20 cellular contexts compared by ENCODE assay signal in genomic region chr22:17804331-17805080, GRCh38. TPM values are rescaled to one million over a fixed set of nuclear protein-coding genes. Genes with fewer than 3 reads are reported as not detected.
DNase-seq lines count a peak whose midpoint lies in the region; ATAC-seq and TF ChIP-seq lines count a peak whose summit lies in the region.
"Had no signal": no experiment of that assay in that cellular context is flagged by ENCODE, and none has a peak within 500 bp of the region (broad histone marks: within the 10 kb centered on the region; RNA-seq: fewer than 3 reads in every experiment).

No MANE protein-coding gene starts in this region.

- H3K27ac ChIP-seq in H9 (ENCODE audit: insufficient read length, low read depth, low read length) (no peak overlapping the region), neuronal stem cell (replicated peaks; ENCODE audit: low read length) (no peak overlapping the region), Peyer's patch (no peak overlapping the region)
- H3K27ac ChIP-seq: C4-2B, PC-9, SK-N-MC had no signal

- H3K9me3 Mint-ChIP-seq in H9 (no peaks in the 10 kb centered on the region), WTC11 (no peaks in the 10 kb centered on the region)
- H3K9me3 Mint-ChIP-seq: HFFc6 had no signal

- H2BK20ac ChIP-seq in H9 (ENCODE audit: low read depth, low read length, poor library complexity, severe bottlenecking) = no peak overlapping the region

- H4K91ac ChIP-seq in H9 (ENCODE audit: insufficient read length, low read depth, low read length) = no peak overlapping the region
- H4K91ac ChIP-seq in neuronal stem cell (ENCODE audit: low read depth, low read length, poor library complexity) = no peak overlapping the region

- H2BK5ac ChIP-seq in H9 (ENCODE audit: insufficient read length, low read length) = no peak overlapping the region
- no peak overlapping the region for H2BK5ac ChIP-seq in neuronal stem cell (ENCODE audit: low read length)

- H3K4me3 ChIP-seq in neuronal stem cell (ENCODE audit: low read length in 2 of 2) = no peak overlapping the region
- H3K4me3 ChIP-seq in Peyer's patch = no peak overlapping the region
- H3K4me3 ChIP-seq: PC-9, SK-N-MC had no signal

- H3K14ac ChIP-seq in H9 (ENCODE audit: insufficient read depth, low read length) (no peak overlapping the region; the same call in 1 of the 2 replicates), neuronal stem cell (ENCODE audit: low read length) (no peak overlapping the region)

- H3K18ac ChIP-seq in H9 (ENCODE audit: insufficient read length, low read depth, low read length) (no peak overlapping the region), neuronal stem cell (ENCODE audit: low read length) (peak overlapping the region; percentile 50)

- H4K20me1 ChIP-seq in H9 (ENCODE audit: control insufficient read depth, insufficient read depth, insufficient read length) = no peaks in the 10 kb centered on the region

- DNase-seq in H9 (no peak), WTC11 (ENCODE audit: low spot score) (no peak), islet precursor cell (peak; percentile 79), neuronal stem cell (ENCODE audit: low spot score) (no peak), NCI-H1417 treated with DMSO at 0.1 percent for 48 hours (lab: John Stamatoyannopoulos, UW) (no peak), SHP77 (lab: John Stamatoyannopoulos, UW) (no peak), Peyer's patch (no peak)
- no peak for DNase-seq in activated T-cell treated with anti-CD3 and anti-CD28 coated beads, Interleukin-2, amount 50 U/mL, for 48 hours
- DNase-seq: DMS 273 treated with DMSO at 0.1 percent for 48 hours, HFFc6, IMR-90, Kasumi-1, NCI-H1105 treated with DMSO at 0.1 percent for 48 hours, NCI-H2029, NCI-H510A treated with DMSO at 0.1 percent for 48 hours, NCI-H82, PC-9 had no signal

- peak overlapping the region in 2 of 3 experiments; percentile 17 to 41; a peak in 4 of 7 replicates for H3K27ac Mint-ChIP-seq in H9
- H3K27ac Mint-ChIP-seq in WTC11 = peak overlapping the region; percentile 63
- H3K27ac Mint-ChIP-seq: HFFc6 had no signal

- H3K4ac ChIP-seq in H9 (ENCODE audit: low read depth, low read length) (no peak overlapping the region), neuronal stem cell (ENCODE audit: low read length) (no peak overlapping the region)

- H2AK5ac ChIP-seq in H9 (ENCODE audit: insufficient read length, low read length) (no peak overlapping the region), neuronal stem cell (ENCODE audit: low read depth, low read length) (no peak overlapping the region)

- H3K9me3 ChIP-seq in H9 (ENCODE audit: control insufficient read depth, low read depth, low read length) (no peaks in the 10 kb centered on the region), neuronal stem cell (replicated peaks in 1 of 2; ENCODE audit: control insufficient read depth in 2 of 2, insufficient read depth in 1 of 2, low read depth in 1 of 2, low read length in 2 of 2) (no peaks in the 10 kb centered on the region), Peyer's patch (no peaks in the 10 kb centered on the region)

- H3K4me3 Mint-ChIP-seq in H9 (no peak overlapping the region), WTC11 (no peak overlapping the region)
- H3K4me3 Mint-ChIP-seq: HFFc6 had no signal

- H3K27me3 ChIP-seq in H9 (ENCODE audit: insufficient read depth, low read length) (no peaks in the 10 kb centered on the region), neuronal stem cell (ENCODE audit: control insufficient read depth in 3 of 3, insufficient read depth in 3 of 3, low read depth in 1 of 3, low read length in 3 of 3) (no peaks in the 10 kb centered on the region), Peyer's patch (no peaks in the 10 kb centered on the region)

- H2BK12ac ChIP-seq in H9 (ENCODE audit: insufficient read length, low read depth, low read length) (no peak overlapping the region), neuronal stem cell (ENCODE audit: low read length) (no peak overlapping the region)

- H4K5ac ChIP-seq in H9 (ENCODE audit: insufficient read length, low read depth, low read length) = no peak overlapping the region

- TF ChIP-seq POLR2A in Peyer's patch (IDR thresholded peaks at IDR 0.05) = no peak

- no peak overlapping the region for H2AFZ ChIP-seq in H9 (ENCODE audit: low read length)
- H2AFZ ChIP-seq in neuronal stem cell (ENCODE audit: low read length) = no peak overlapping the region
- H2AFZ ChIP-seq: PC-9 had no signal

- no peaks in the 10 kb centered on the region for H3K79me2 ChIP-seq in H9 (ENCODE audit: insufficient read depth, low read length)

- peak; percentile 50 for ATAC-seq in WTC11
- ATAC-seq: Right ventricle myocardium inferior had no signal

- no peaks in the 10 kb centered on the region for H3K4me1 ChIP-seq in H9 (ENCODE audit: insufficient read depth, low read length)
- peaks cover 0 to 7% of the 10 kb centered on the region in 2 donors for H3K4me1 ChIP-seq in neuronal stem cell (ENCODE audit: control insufficient read depth in 2 of 2, insufficient read depth in 1 of 2, low read depth in 1 of 2, low read length in 2 of 2)
- peaks cover 0 to 7% (median 0%) of the 10 kb centered on the region in 4 donors for H3K4me1 ChIP-seq in Peyer's patch

- no CpG with 5 or more reads among the region's 22 CpGs for WGBS in H9 (ENCODE audit: extremely low coverage, insufficient read length, low lambda C conversion rate)
- no CpG with 5 or more reads among the region's 22 CpGs for WGBS in neuronal stem cell (ENCODE audit: extremely low coverage in 2 of 2, insufficient read length in 2 of 2, insufficient replicate concordance in 1 of 2), 2 donors

- H3K27me3 Mint-ChIP-seq in H9 (ENCODE audit: low read depth) = no peaks in the 10 kb centered on the region
- H3K27me3 Mint-ChIP-seq in WTC11 (ENCODE audit: low read depth) = no peaks in the 10 kb centered on the region

- H3K9ac ChIP-seq in H9 (ENCODE audit: extremely low read depth, insufficient read length, low read length) (no peak overlapping the region), neuronal stem cell (ENCODE audit: low read depth, low read length, poor library complexity) (no peak overlapping the region)

- H3K36me3 ChIP-seq in neuronal stem cell (replicated peaks in 1 of 2; ENCODE audit: control insufficient read depth in 2 of 2, insufficient read depth in 2 of 2, low read length in 2 of 2) (peaks cover 19 to 34% of the 10 kb centered on the region in 2 donors), Peyer's patch (peaks cover 0 to 50% (median 0%) of the 10 kb centered on the region in 3 donors)

- H2BK120ac ChIP-seq in H9 (ENCODE audit: low read depth, low read length, poor library complexity, severe bottlenecking) (no peak overlapping the region), neuronal stem cell (ENCODE audit: low read depth, low read length) (no peak overlapping the region)

- no peaks in the 10 kb centered on the region for H3K23me2 ChIP-seq in H9 (ENCODE audit: insufficient read length, low read depth, low read length, poor library complexity, severe bottlenecking)

- peaks cover 9 to 32% (median 26%) of the 10 kb centered on the region in 3 experiments; a peak in 6 of 7 replicates for H3K36me3 Mint-ChIP-seq in H9 (ENCODE audit: insufficient read depth in 1 of 3, low read depth in 3 of 3)
- H3K36me3 Mint-ChIP-seq in WTC11 = peaks cover 9% of the 10 kb centered on the region

- H3K79me1 ChIP-seq in H9 (ENCODE audit: insufficient read depth, low read depth, low read length, poor library complexity, severe bottlenecking) (no peaks in the 10 kb centered on the region), neuronal stem cell (ENCODE audit: low read depth, low read length) (no peaks in the 10 kb centered on the region)

- POLR2A ChIA-PET in WTC11 (lab: Charles Lee) = interaction anchor here (0.5 kb wide), 1 partner anchor 125 kb away, joined by 3 read pairs; no protein-coding TSS in a partner anchor

- peaks cover 5 to 11% of the 10 kb centered on the region in 2 experiments; a peak in 3 of 4 replicates for H3K4me1 Mint-ChIP-seq in H9
- H3K4me1 Mint-ChIP-seq in WTC11 = peaks cover 16% of the 10 kb centered on the region

- CTCF ChIA-PET in WTC11 (lab: Charles Lee) = interaction anchor here (0.7 to 2.4 kb wide), 2 partner anchors 16 to 64 kb away, joined by 4 to 8 read pairs; no protein-coding TSS in a partner anchor

- TF ChIP-seq CTCF in H9 (conservative IDR thresholded peaks at IDR 0.05) = no peak
- TF ChIP-seq CTCF in WTC11 (IDR thresholded peaks at IDR 0.05) = no peak
- no peak for TF ChIP-seq CTCF in Peyer's patch (IDR thresholded peaks at IDR 0.05)

- H2BK15ac ChIP-seq in H9 (ENCODE audit: low read depth, low read length) (no peak overlapping the region), neuronal stem cell (ENCODE audit: low read length) (no peak overlapping the region)

- no peak overlapping the region for H3T11ph ChIP-seq in H9 (ENCODE audit: low read length)

- H3K23ac ChIP-seq in H9 (ENCODE audit: insufficient read length, low read depth, low read length) = no peak overlapping the region
- H3K23ac ChIP-seq in neuronal stem cell (ENCODE audit: low read depth, low read length, poor library complexity) = no peak overlapping the region

- no peak overlapping the region for H3K56ac ChIP-seq in H9 (ENCODE audit: insufficient read length, low read depth, low read length)

- no peak overlapping the region for H4K8ac ChIP-seq in H9 (replicated peaks; ENCODE audit: insufficient read length, low read depth, low read length)
- H4K8ac ChIP-seq in neuronal stem cell (ENCODE audit: low read depth, low read length) = no peak overlapping the region

- H3K4me2 ChIP-seq in H9 (ENCODE audit: insufficient read depth, insufficient read length, low read length) = no peak overlapping the region
- H3K4me2 ChIP-seq in neuronal stem cell (ENCODE audit: insufficient read depth, low read length, poor library complexity, severe bottlenecking) = no peak overlapping the region
- H3K4me2 ChIP-seq: PC-9 had no signal

TF ChIP-seq in WTC11, 78 proteins besides CTCF, POLR2A, EP300 and RAD21 (continues in another document):
- TF ChIP-seq TP53 (CRISPR knock-in tag; IDR thresholded peaks at IDR 0.05) = no peak
- no peak for TF ChIP-seq CREM (CRISPR knock-in tag; IDR thresholded peaks at IDR 0.05)
- no peak for TF ChIP-seq ZNF232 (CRISPR knock-in tag; IDR thresholded peaks at IDR 0.05)
- TF ChIP-seq PRRX2 (CRISPR knock-in tag; IDR thresholded peaks at IDR 0.05) = no peak
- TF ChIP-seq SMAD3 (CRISPR knock-in tag; IDR thresholded peaks at IDR 0.05; ENCODE audit: borderline replicate concordance) = no peak
- no peak for TF ChIP-seq RELA (CRISPR knock-in tag; IDR thresholded peaks at IDR 0.05; ENCODE audit: borderline replicate concordance)
- TF ChIP-seq, protein P1, sequence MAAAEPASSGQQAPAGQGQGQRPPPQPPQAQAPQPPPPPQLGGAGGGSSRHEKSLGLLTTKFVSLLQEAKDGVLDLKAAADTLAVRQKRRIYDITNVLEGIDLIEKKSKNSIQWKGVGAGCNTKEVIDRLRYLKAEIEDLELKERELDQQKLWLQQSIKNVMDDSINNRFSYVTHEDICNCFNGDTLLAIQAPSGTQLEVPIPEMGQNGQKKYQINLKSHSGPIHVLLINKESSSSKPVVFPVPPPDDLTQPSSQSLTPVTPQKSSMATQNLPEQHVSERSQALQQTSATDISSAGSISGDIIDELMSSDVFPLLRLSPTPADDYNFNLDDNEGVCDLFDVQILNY (CRISPR knock-in tag; IDR thresholded peaks at IDR 0.05) = no peak
- TF ChIP-seq JAZF1 (CRISPR knock-in tag; IDR thresholded peaks at IDR 0.05) = no peak

RNA-seq across cellular contexts. Expression of gene BID, which starts 30.2 kb away (rescaled TPM):
- 23.2 and 25.5 TPM in 2 replicates for total RNA-seq in H9 (2021)
- total RNA-seq in WTC11 (2021) = 26.1 to 32.5 TPM (median 27.6 TPM) in 3 replicates
- 25.3 TPM for polyA plus RNA-seq in neuronal stem cell (2013, experiment 1 of 2)
- 27.6 TPM for polyA plus RNA-seq in neuronal stem cell (2013, experiment 2 of 2)
- 10 to 100 TPM; 16.5 to 35.1 (median 27.5) TPM for total RNA-seq in Peyer's patch
